ENCODE assay signal across 8 cellular contexts in genomic region chr10:30493609-30494530, GRCh38. TPM values are rescaled to one million over a fixed set of nuclear protein-coding genes. Genes with fewer than 3 reads are reported as not detected.
DNase-seq lines count a peak whose midpoint lies in the region; ATAC-seq and TF ChIP-seq lines count a peak whose summit lies in the region.

No MANE protein-coding gene starts in this region.

- DNase-seq in Caco-2 (no peak), M059J (ENCODE audit: low read depth) (peak; percentile 48), colonic mucosa (peak; percentile 19), omental fat pad (ENCODE audit: low spot score) (no peak), WERI-Rb-1 (no peak), hepatocyte (ENCODE audit: low spot score) (no peak)

- POLR2A ChIA-PET in Caco-2 (lab: Charles Lee) = no interaction called here

- WGBS in hepatocyte (ENCODE audit: low lambda C conversion rate, missing lambda C conversion rate) = 87% methylated on average over 11 of the region's 11 CpGs

- no peak overlapping the region for H2AFZ ChIP-seq in hepatocyte

- ATAC-seq in GM19397 (IDR thresholded peaks at IDR 0.05; ENCODE audit: unreplicated experiment) (peak; percentile 38), omental fat pad (ENCODE audit: low FRiP score) (peak; percentile 58), HG03039 (IDR thresholded peaks at IDR 0.05; ENCODE audit: unreplicated experiment) (no peak)

- H3K9me3 ChIP-seq in Caco-2 (no peaks in the 10 kb centered on the region), colonic mucosa (no peaks in the 10 kb centered on the region), WERI-Rb-1 (ENCODE audit: severe bottlenecking) (no peaks in the 10 kb centered on the region), hepatocyte (ENCODE audit: low read depth) (no peaks in the 10 kb centered on the region)

- no peak overlapping the region for H3K27ac Mint-ChIP-seq in Caco-2 (ENCODE audit: unreplicated experiment)

- no peak overlapping the region for H3K9ac ChIP-seq in colonic mucosa (ENCODE audit: low read depth in 2 of 2, low read length in 2 of 2)

- H3K4me3 Mint-ChIP-seq in Caco-2 (ENCODE audit: unreplicated experiment) = no peak overlapping the region

- H3K9me2 ChIP-seq in hepatocyte (replicated peaks; ENCODE audit: insufficient read depth) = no peaks in the 10 kb centered on the region

- no TSS peak for BruUV-seq in Caco-2 (replicated peaks; lab: Mats Ljungman, UMichigan)

- no peaks in the 10 kb centered on the region for H4K20me1 ChIP-seq in hepatocyte (ENCODE audit: insufficient read depth, poor library complexity, severe bottlenecking)

- H3K27ac ChIP-seq in colonic mucosa = no peak overlapping the region
- no peak overlapping the region for H3K27ac ChIP-seq in WERI-Rb-1
- H3K27ac ChIP-seq in hepatocyte = no peak overlapping the region

- H3K36me3 ChIP-seq in Caco-2 (ENCODE audit: control insufficient read depth, insufficient read depth, low read length) (no peaks in the 10 kb centered on the region), colonic mucosa (no peaks in the 10 kb centered on the region), WERI-Rb-1 (no peaks in the 10 kb centered on the region), hepatocyte (replicated peaks; ENCODE audit: insufficient read depth, low read depth) (no peaks in the 10 kb centered on the region)

- CTCF ChIA-PET in Caco-2 (lab: Charles Lee) = interaction anchor here (0.8 to 1.3 kb wide), 3 partner anchors 11 to 133 kb away, joined by 3 to 5 read pairs (median 3); no protein-coding TSS in a partner anchor

- no peaks in the 10 kb centered on the region for H3K4me1 ChIP-seq in Caco-2
- no peaks in the 10 kb centered on the region for H3K4me1 ChIP-seq in colonic mucosa
- H3K4me1 ChIP-seq in hepatocyte (ENCODE audit: insufficient read depth) = no peaks in the 10 kb centered on the region

- H3K4me2 ChIP-seq in hepatocyte = no peak overlapping the region

- TF ChIP-seq CTCF in Caco-2 (IDR thresholded peaks at IDR 0.05; ENCODE audit: insufficient read depth in 1 of 2, low read depth in 1 of 2, low read length in 1 of 2, severe bottlenecking in 1 of 2, unreplicated experiment in 1 of 2) (peak; percentile 29 to 33), colonic mucosa (IDR thresholded peaks at IDR 0.05) (no peak), omental fat pad (IDR thresholded peaks at IDR 0.05) (no peak), WERI-Rb-1 (IDR thresholded peaks at IDR 0.05; ENCODE audit: low read depth, low read length) (no peak), hepatocyte (IDR thresholded peaks at IDR 0.05; ENCODE audit: poor library complexity) (no peak)

- H3K36me3 Mint-ChIP-seq in Caco-2 (ENCODE audit: insufficient read depth, unreplicated experiment) = no peaks in the 10 kb centered on the region

- H3K9me3 Mint-ChIP-seq in Caco-2 (ENCODE audit: unreplicated experiment) = peaks cover 9% of the 10 kb centered on the region

- no peaks in the 10 kb centered on the region for H3K79me2 ChIP-seq in hepatocyte

- intact Hi-C loops in Caco-2 (cut with micrococcal nuclease; ENCODE audit: unreplicated experiment) (no loop called here), colonic mucosa (cut with DNase I) (no loop called here)

- H3K4me1 Mint-ChIP-seq in Caco-2 (ENCODE audit: low read depth, unreplicated experiment) = peaks cover 21% of the 10 kb centered on the region

- H3K4me3 ChIP-seq in Caco-2 (ENCODE audit: low read depth, low read length) = no peak overlapping the region
- no peak overlapping the region for H3K4me3 ChIP-seq in colonic mucosa
- H3K4me3 ChIP-seq in WERI-Rb-1 (ENCODE audit: low read depth, low read length) = no peak overlapping the region
- no peak overlapping the region for H3K4me3 ChIP-seq in hepatocyte

- no peaks in the 10 kb centered on the region for H3K27me3 Mint-ChIP-seq in Caco-2 (ENCODE audit: insufficient read depth, unreplicated experiment)

- H3K27me3 ChIP-seq in Caco-2 (replicated peaks; ENCODE audit: control insufficient read depth, insufficient read depth, low read length) (no peaks in the 10 kb centered on the region), colonic mucosa (no peaks in the 10 kb centered on the region), WERI-Rb-1 (ENCODE audit: insufficient read depth, low read depth, severe bottlenecking) (no peaks in the 10 kb centered on the region), hepatocyte (no peaks in the 10 kb centered on the region)

RNA-seq across cellular contexts. Expression of gene MAP3K8, which starts 59.9 kb away (rescaled TPM):
- total RNA-seq in Caco-2 (2022) = 17.9 and 18.8 TPM in 2 replicates
- total RNA-seq in M059J (2014; rRNA removed; shearing (Covaris generic)) = 0.76 and 3.3 TPM in 2 replicates
- total RNA-seq in colonic mucosa = 10 to 100 TPM in 1 of 2 donors, 1 to 10 TPM in 1; 6.8 to 12.6 TPM
- 100 to 1,000 TPM in 2 of 4 donors, 10 to 100 TPM in 2; 52.3 to 113 (median 78.9) TPM for total RNA-seq in omental fat pad
- 15.5 and 23.0 TPM in 2 replicates for total RNA-seq in hepatocyte
- 37.9 and 40.0 TPM in 2 replicates for polyA plus RNA-seq in hepatocyte

Comparison
In these comparisons a context has a peak if more than half of its experiments do, and no peak if none do; other contexts are left out.
1. DNase-seq: peak in M059J (single experiment) and colonic mucosa (single experiment); none in Caco-2 (0 of 2), omental fat pad (single experiment), WERI-Rb-1 (single experiment) and hepatocyte (single experiment).
2. CTCF ChIP-seq: peak in Caco-2 (2 of 2); none in colonic mucosa (single experiment), omental fat pad (0 of 3), WERI-Rb-1 (single experiment) and hepatocyte (single experiment).